18 cellular contexts compared by ENCODE assay signal in the genomic region with DNA sequence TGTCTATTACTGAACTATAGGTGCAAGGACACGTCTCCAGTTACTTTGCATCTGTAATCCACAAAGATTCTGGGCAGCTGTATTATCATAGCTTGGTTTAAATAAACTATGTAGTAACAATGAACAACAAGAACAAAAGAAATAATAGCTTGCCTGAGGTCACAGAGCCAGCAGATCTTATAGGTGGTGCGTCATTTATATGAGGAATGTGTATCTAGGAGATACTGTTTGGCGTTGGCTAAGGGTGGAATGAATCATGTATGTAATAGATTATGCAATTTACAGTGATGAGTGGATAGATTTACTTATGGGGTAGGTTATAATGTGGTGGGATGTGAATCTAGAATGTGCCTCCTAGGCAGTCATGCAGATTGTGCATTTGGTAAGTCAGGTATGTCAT. TPM values are rescaled to one million over a fixed set of nuclear protein-coding genes. Genes with fewer than 3 reads are reported as not detected.
DNase-seq lines count a peak whose midpoint lies in the region; ATAC-seq, FAIRE-seq and TF ChIP-seq lines count a peak whose summit lies in the region.
"Had no signal": no experiment of that assay in that cellular context is flagged by ENCODE, and none has a peak within 500 bp of the region (broad histone marks: within the 10 kb centered on the region; RNA-seq: fewer than 3 reads in every experiment).

No MANE protein-coding gene starts in this region.

- 75% methylated on average over 3 of the region's 3 CpGs for WGBS in right lobe of liver (ENCODE audit: insufficient coverage, low coverage, low lambda C conversion rate, missing lambda C conversion rate)

- TF ChIP-seq POLR2A in H54 (IDR thresholded peaks at IDR 0.05; ENCODE audit: low read depth, low read length) (no peak), right lobe of liver (IDR thresholded peaks at IDR 0.05) (no peak)

- no peak overlapping the region for H2AFZ ChIP-seq in osteoblast (ENCODE audit: low read length)

- H3K27me3 ChIP-seq in duodenal mucosa (ENCODE audit: control insufficient read depth in 1 of 2, insufficient read depth in 2 of 2, low read length in 2 of 2), result no peaks in the 10 kb centered on the region
- H3K27me3 ChIP-seq in osteoblast (ENCODE audit: insufficient read depth, low read length), result peaks cover 16% of the 10 kb centered on the region
- no peaks in the 10 kb centered on the region for H3K27me3 ChIP-seq in right lobe of liver
- H3K27me3 ChIP-seq: upper lobe of right lung had no signal

- intact Hi-C loops in right lobe of liver (cut with DNase I), result no loop called here

- DNase-seq in H54 (ENCODE audit: insufficient read length, low spot score), result peak; percentile 65
- peak; percentile 9 for DNase-seq in NCI-H460 (ENCODE audit: extremely low read depth, low read depth)
- DNase-seq in osteoblast (ENCODE audit: insufficient read length, low spot score, missing footprints), result peak; percentile 91
- DNase-seq in DMS53 (lab: John Stamatoyannopoulos, UW), result no peak
- no peak for DNase-seq in stimulated activated effector memory CD8-positive, alpha-beta T cell treated with anti-CD3 and anti-CD28 coated beads, Interleukin-12 subunit alpha, Interleukin-12 subunit beta, amount 100 ng/mL, for 72 hours (ENCODE audit: low spot score in 2 of 2)
- no peak for DNase-seq in right lobe of liver
- DNase-seq: anterior cingulate cortex; CD4-positive, alpha-beta T cell; head of caudate nucleus; naive thymus-derived CD8-positive, alpha-beta T cell; NCI-H1436 treated with DMSO at 0.1 percent for 48 hours; upper lobe of right lung had no signal

- H3K79me2 ChIP-seq in osteoblast (ENCODE audit: insufficient read depth, low read length), result no peaks in the 10 kb centered on the region

- no peak for TF ChIP-seq CTCF in osteoblast (IDR thresholded peaks at IDR 0.05; ENCODE audit: extremely low read depth, low read depth, low read length)
- TF ChIP-seq CTCF in right lobe of liver (IDR thresholded peaks at IDR 0.05), result no peak

- H3K4me2 ChIP-seq in osteoblast (ENCODE audit: insufficient read depth, low read length), result no peak overlapping the region

- H3K27ac Mint-ChIP-seq in stimulated activated effector memory CD8-positive, alpha-beta T cell treated with anti-CD3 and anti-CD28 coated beads, Interleukin-12 subunit alpha, Interleukin-12 subunit beta, amount 100 ng/mL, for 72 hours, result no peak overlapping the region
- H3K27ac Mint-ChIP-seq: CD4-positive, alpha-beta T cell; naive thymus-derived CD8-positive, alpha-beta T cell had no signal

- H3K36me3 Mint-ChIP-seq in stimulated activated effector memory CD8-positive, alpha-beta T cell treated with anti-CD3 and anti-CD28 coated beads, Interleukin-12 subunit alpha, Interleukin-12 subunit beta, amount 100 ng/mL, for 72 hours, result no peaks in the 10 kb centered on the region
- H3K36me3 Mint-ChIP-seq: naive thymus-derived CD8-positive, alpha-beta T cell had no signal

- no peaks in the 10 kb centered on the region for H3K4me1 Mint-ChIP-seq in stimulated activated effector memory CD8-positive, alpha-beta T cell treated with anti-CD3 and anti-CD28 coated beads, Interleukin-12 subunit alpha, Interleukin-12 subunit beta, amount 100 ng/mL, for 72 hours
- H3K4me1 Mint-ChIP-seq: naive thymus-derived CD8-positive, alpha-beta T cell had no signal

- H3K4me3 ChIP-seq in duodenal mucosa (ENCODE audit: low read depth in 1 of 2, low read length in 2 of 2), result no peak overlapping the region
- H3K4me3 ChIP-seq in osteoblast (ENCODE audit: insufficient read depth, low read length), result no peak overlapping the region
- no peak overlapping the region for H3K4me3 ChIP-seq in right lobe of liver
- H3K4me3 ChIP-seq: upper lobe of right lung had no signal

- no peak for FAIRE-seq in H54 (lab: Jason Lieb, UNC)
- FAIRE-seq: HepG2 had no signal

- H3K9me3 ChIP-seq in duodenal mucosa (ENCODE audit: control insufficient read depth in 1 of 2, low read length in 2 of 2), result no peaks in the 10 kb centered on the region
- H3K9me3 ChIP-seq in osteoblast (ENCODE audit: low read depth, low read length), result no peaks in the 10 kb centered on the region
- H3K9me3 ChIP-seq in right lobe of liver, result no peaks in the 10 kb centered on the region
- H3K9me3 ChIP-seq: upper lobe of right lung had no signal

- no peaks in the 10 kb centered on the region for H3K9me3 Mint-ChIP-seq in stimulated activated effector memory CD8-positive, alpha-beta T cell treated with anti-CD3 and anti-CD28 coated beads, Interleukin-12 subunit alpha, Interleukin-12 subunit beta, amount 100 ng/mL, for 72 hours
- H3K9me3 Mint-ChIP-seq: CD4-positive, alpha-beta T cell; naive thymus-derived CD8-positive, alpha-beta T cell had no signal

- ATAC-seq in stimulated activated effector memory CD8-positive, alpha-beta T cell treated with anti-CD3 and anti-CD28 coated beads, Interleukin-12 subunit alpha, Interleukin-12 subunit beta, amount 100 ng/mL, for 72 hours, result no peak
- ATAC-seq in HG03135 (IDR thresholded peaks at IDR 0.05; ENCODE audit: unreplicated experiment) (no peak), right lobe of liver (no peak)
- ATAC-seq: HepG2; naive thymus-derived CD8-positive, alpha-beta T cell; Right ventricle myocardium inferior; upper lobe of right lung had no signal

- H3K27ac ChIP-seq in duodenal mucosa (ENCODE audit: low read depth, low read length) (peak overlapping the region; percentile 7), osteoblast (ENCODE audit: low read depth, low read length) (no peak overlapping the region), right lobe of liver (no peak overlapping the region)
- H3K27ac ChIP-seq: upper lobe of right lung had no signal

- no peak overlapping the region for H3K4me3 Mint-ChIP-seq in stimulated activated effector memory CD8-positive, alpha-beta T cell treated with anti-CD3 and anti-CD28 coated beads, Interleukin-12 subunit alpha, Interleukin-12 subunit beta, amount 100 ng/mL, for 72 hours
- H3K4me3 Mint-ChIP-seq: CD4-positive, alpha-beta T cell; naive thymus-derived CD8-positive, alpha-beta T cell had no signal

- H4K20me1 ChIP-seq in osteoblast (ENCODE audit: insufficient read depth, low read length), result no peaks in the 10 kb centered on the region

- H3K9ac ChIP-seq in duodenal mucosa (ENCODE audit: low read depth in 1 of 2, low read length in 2 of 2), result peak overlapping the region in 1 of 2 donors; percentile 8

- peaks cover 0 to 10% of the 10 kb centered on the region in 2 donors for H3K36me3 ChIP-seq in duodenal mucosa (ENCODE audit: control insufficient read depth in 1 of 2, insufficient read depth in 2 of 2, low read length in 2 of 2)
- H3K36me3 ChIP-seq in osteoblast (ENCODE audit: insufficient read depth, low read length), result no peaks in the 10 kb centered on the region
- H3K36me3 ChIP-seq in right lobe of liver, result peaks cover 0 to 9% (median 3%) of the 10 kb centered on the region in 4 donors
- H3K36me3 ChIP-seq: upper lobe of right lung had no signal

- H3K4me1 ChIP-seq in duodenal mucosa (ENCODE audit: control insufficient read depth in 1 of 2, insufficient read depth in 2 of 2, low read length in 2 of 2) (peaks cover 46 to 63% of the 10 kb centered on the region in 2 donors), osteoblast (ENCODE audit: insufficient read depth, low read length) (peaks cover 3% of the 10 kb centered on the region), right lobe of liver (peaks cover 0 to 35% (median 6%) of the 10 kb centered on the region in 4 donors)

RNA-seq across cellular contexts. Expression of a gene that starts 42.8 kb away (rescaled TPM):
- total RNA-seq in NCI-H460 (2014; rRNA removed; shearing (Covaris generic)), result 0.12 TPM in 1 of 2 replicates, not detected in the other
- not detected in 2 replicates for polyA plus RNA-seq in NCI-H460 (2014; cell fraction: nucleus; rRNA removed)
- not detected in 2 replicates for total RNA-seq in osteoblast
- total RNA-seq in right lobe of liver, result 100 to 1,000 TPM; 101 to 255 (median 157) TPM
- total RNA-seq: CD4-positive, alpha-beta T cell; naive thymus-derived CD8-positive, alpha-beta T cell; pulmonary artery endothelial cell; Right ventricle myocardium inferior; T-helper 2 cell treated with Interferon-gamma antibody and Interleukin-4, amounts not matched to agents 100 ng/mL and 5 ng/mL, for 36 hours had no signal
- polyA plus RNA-seq: naive thymus-derived CD8-positive, alpha-beta T cell had no signal

Comparison
In these comparisons a context has a peak if more than half of its experiments do, and no peak if none do; other contexts are left out.
1. DNase-seq: peak in H54 (single experiment), NCI-H460 (single experiment) and osteoblast (single experiment); none in DMS53 (single experiment), stimulated activated effector memory CD8-positive, alpha-beta T cell treated with anti-CD3 and anti-CD28 coated beads, Interleukin-12 subunit alpha, Interleukin-12 subunit beta, amount 100 ng/mL, for 72 hours (0 of 2) and right lobe of liver (0 of 3).
2. RNA of a gene that starts 42.8 kb away (total RNA-seq): 101 to 255 TPM in right lobe of liver; 0.12 TPM in NCI-H460 and not detected in osteoblast; every median in the first group is over 10 times any median in the second.